In the genomic region with DNA sequence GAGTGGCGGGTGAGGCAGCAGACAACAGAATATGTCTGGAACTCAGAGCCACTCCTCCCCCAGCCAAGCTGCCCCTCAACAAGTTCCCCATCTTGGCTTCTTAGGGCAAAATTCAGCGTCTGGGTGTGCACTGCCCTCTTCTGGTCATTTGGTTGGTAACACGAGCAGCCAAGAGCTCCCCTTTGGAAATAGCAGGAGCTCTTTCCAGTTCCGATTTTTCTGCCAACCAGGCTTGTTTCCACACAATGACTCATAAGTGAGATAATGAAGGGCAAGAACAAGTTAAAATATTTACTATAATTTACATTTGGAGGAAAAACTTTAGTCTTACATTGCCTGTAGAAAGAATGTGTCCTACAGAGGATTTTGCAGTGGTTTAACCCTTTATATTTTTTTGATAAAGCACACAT, we compare ENCODE assay signal across 8 cellular contexts.
DNase-seq lines count a peak whose midpoint lies in the region; ATAC-seq and TF ChIP-seq lines count a peak whose summit lies in the region.

No MANE protein-coding gene starts in this region.

- H3K27ac ChIP-seq in brain microvascular endothelial cell: no peak overlapping the region

- no peak for ATAC-seq in GM21717 (IDR thresholded peaks at IDR 0.05; ENCODE audit: unreplicated experiment)

- no peak overlapping the region for H3K4me3 ChIP-seq in brain microvascular endothelial cell (ENCODE audit: low read depth, low read length)

- peaks cover 8% of the 10 kb centered on the region for H3K27me3 ChIP-seq in brain microvascular endothelial cell (replicated peaks)

- no peaks in the 10 kb centered on the region for H3K36me3 ChIP-seq in brain microvascular endothelial cell (replicated peaks)

- peak; percentile 84 for TF ChIP-seq CTCF in GM13977 (IDR thresholded peaks at IDR 0.05; ENCODE audit: extremely low read depth, insufficient read depth, missing control alignments)
- peak; percentile 91 for TF ChIP-seq CTCF in brain microvascular endothelial cell (IDR thresholded peaks at IDR 0.05; ENCODE audit: low read depth, low read length, missing control alignments)

- in situ Hi-C loops in GM13977 (cut with MboI; ENCODE audit: low pct_unique_long_range_greater_than_20kb, low sequenced_read_pairs, unreplicated experiment) (loop anchor here (10.0 kb wide), 1 partner anchor 138 kb away; no protein-coding TSS in a partner anchor), brain microvascular endothelial cell (cut with HindIII; ENCODE audit: low pct_ligation_motif_present, low sequenced_read_pairs) (loop anchor here (25.0 kb wide), 1 partner anchor 310 kb away; no protein-coding TSS in a partner anchor)

- DNase-seq in Ammon's horn (ENCODE audit: low spot score): peak; percentile 90
- DNase-seq in GM13977 (ENCODE audit: low spot score): peak; percentile 57
- peak; percentile 73 for DNase-seq in LHCN-M2 (ENCODE audit: low read depth)
- DNase-seq in RPMI7951 (ENCODE audit: low read depth): peak; percentile 85
- DNase-seq in brain microvascular endothelial cell: peak; percentile 79
- peak; percentile 82 for DNase-seq in iPS-NIHi7 (ENCODE audit: extremely low spot score)
- DNase-seq in smooth muscle cell of the brain vasculature (ENCODE audit: low read depth, low spot score): peak; percentile 68
